ENCODE assay signal across 21 cellular contexts in the genomic region with DNA sequence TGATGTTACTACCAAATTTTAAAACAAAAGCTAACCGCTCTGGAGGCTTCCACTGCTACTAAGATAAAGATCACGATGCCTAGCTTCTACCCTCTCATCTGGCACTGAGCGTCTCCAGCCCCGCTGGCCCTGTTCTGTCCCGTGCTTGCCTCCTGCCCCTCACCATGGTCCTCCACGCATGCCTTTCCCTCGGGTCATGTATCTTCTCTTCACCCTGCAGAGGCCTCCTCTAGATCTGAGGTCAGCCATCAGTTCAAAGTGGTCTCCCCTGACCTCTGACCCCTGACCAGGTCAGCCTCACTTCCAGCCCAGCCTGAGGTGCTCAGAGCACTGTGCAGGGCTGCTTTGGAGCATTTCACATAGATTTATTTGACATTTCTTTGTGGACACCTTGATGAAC. TPM values are rescaled to one million over a fixed set of nuclear protein-coding genes. Genes with fewer than 3 reads are reported as not detected.
A peak's percentile ranks its signal among the peaks of the same experiment; 100 is the strongest.
DNase-seq lines count a peak whose midpoint lies in the region; ATAC-seq, FAIRE-seq and TF ChIP-seq lines count a peak whose summit lies in the region.
"Had no signal": no experiment of that assay in that cellular context is flagged by ENCODE, and none has a peak within 500 bp of the region (broad histone marks: within the 10 kb centered on the region; RNA-seq: fewer than 3 reads in every experiment).

No MANE protein-coding gene starts in this region.

- intact Hi-C loops in cardiac septum (cut with DNase I) (no loop called here), K562 (cut with micrococcal nuclease) (no loop called here)

- no peak overlapping the region for H2AFZ ChIP-seq in K562 (ENCODE audit: low read depth, low read length)
- H2AFZ ChIP-seq in parathyroid adenoma, result no peak overlapping the region
- H2AFZ ChIP-seq: GM23248 had no signal

- in situ Hi-C loops in K562 (cut with MboI), result no loop called here

- H3K79me2 ChIP-seq in K562 (ENCODE audit: control insufficient read depth, insufficient read depth, low read length), result peaks cover 27% of the 10 kb centered on the region; the same call in 2 of the 3 replicates
- peaks cover 42% of the 10 kb centered on the region for H3K79me2 ChIP-seq in parathyroid adenoma

- ATAC-seq in K562 (no peak), GM19467 (IDR thresholded peaks at IDR 0.05; ENCODE audit: unreplicated experiment) (no peak), HG02642 (IDR thresholded peaks at IDR 0.05; ENCODE audit: poor library complexity, unreplicated experiment) (no peak)
- ATAC-seq: A549; CD8-positive, alpha-beta T cell had no signal

- WGBS in K562 (ENCODE audit: insufficient coverage, low coverage, missing lambda C conversion rate), result 80% methylated on average over 6 of the region's 7 CpGs

- POLR2A ChIA-PET in K562 (lab: Yijun Ruan, JAX), result interaction anchor here (0.7 to 2.1 kb wide), 3 partner anchors 9 to 1065 kb away, joined by 3 to 5 read pairs (median 4); no protein-coding TSS in a partner anchor

- H3K27ac ChIP-seq in cardiac muscle cell, result peak overlapping the region; percentile 52
- no peak overlapping the region for H3K27ac ChIP-seq in K562 (ENCODE audit: extremely low read depth, low read depth, low read length)
- H3K27ac ChIP-seq in parathyroid adenoma, result peak overlapping the region; percentile 53
- H3K27ac ChIP-seq: A549, C4-2B, GM23248 had no signal

- no TSS peak for BruUV-seq in K562 (replicated peaks; lab: Mats Ljungman, UMichigan)

- H3K9me3 ChIP-seq in cardiac muscle cell (ENCODE audit: low read depth) (no peaks in the 10 kb centered on the region), K562 (replicated peaks; ENCODE audit: control insufficient read depth, insufficient read depth, low read depth, low read length) (no peaks in the 10 kb centered on the region), parathyroid adenoma (ENCODE audit: control insufficient read depth, low read length) (no peaks in the 10 kb centered on the region)
- H3K9me3 ChIP-seq: A549, Caco-2 had no signal

- H3K9ac ChIP-seq in K562 (ENCODE audit: insufficient read depth in 1 of 2, low read depth in 2 of 2, low read length in 2 of 2), result no peak overlapping the region
- H3K9ac ChIP-seq in parathyroid adenoma, result no peak overlapping the region
- H3K9ac ChIP-seq: GM23248 had no signal

- H3K4me2 ChIP-seq in K562 (ENCODE audit: insufficient read depth, low read length) (no peak overlapping the region), parathyroid adenoma (ENCODE audit: low read length) (no peak overlapping the region)
- H3K4me2 ChIP-seq: A549 had no signal

- H3K4me1 ChIP-seq in cardiac muscle cell (ENCODE audit: low read depth), result peaks cover 70% of the 10 kb centered on the region
- H3K4me1 ChIP-seq in K562 (replicated peaks in 1 of 2; ENCODE audit: control insufficient read depth in 2 of 2, insufficient read depth in 2 of 2, low read length in 2 of 2), result peaks cover 23 to 44% of the 10 kb centered on the region in 2 experiments
- H3K4me1 ChIP-seq in parathyroid adenoma, result peaks cover 53% of the 10 kb centered on the region
- H3K4me1 ChIP-seq: A549, Caco-2 had no signal

- H3K4me3 ChIP-seq in cardiac muscle cell (no peak overlapping the region), K562 (no peak overlapping the region), parathyroid adenoma (ENCODE audit: low read depth, low read length) (no peak overlapping the region)
- H3K4me3 ChIP-seq: A549, GM23248 had no signal

- FAIRE-seq in K562 (lab: Jason Lieb, UNC), result no peak
- FAIRE-seq: A549, G401.6, GM12892, H1 had no signal

- peaks cover 6% of the 10 kb centered on the region for H3K9me1 ChIP-seq in K562 (ENCODE audit: control insufficient read depth, insufficient read depth, low read length)

- no peak for TF ChIP-seq RAD21 in K562 (CRISPR knock-in tag; conservative IDR thresholded peaks at IDR 0.05 in 1 of 2, IDR thresholded peaks at IDR 0.05 in 1 of 2)

- no peak for DNase-seq in cardiac muscle cell (ENCODE audit: low read depth in 1 of 2, low spot score in 1 of 2)
- no peak for DNase-seq in cardiac septum (ENCODE audit: low spot score)
- no peak for DNase-seq in K562 (ENCODE audit: extremely low read depth in 1 of 4, low spot score in 3 of 4)
- DNase-seq: 8988T; ACHN; Caco-2; CD4-positive, CD25-positive, alpha-beta regulatory T cell; CD8-positive, alpha-beta T cell; DMS153; DND-41; GM23248; H7; HCEC 1CT had no signal

- TF ChIP-seq POLR2A in K562 (conservative IDR thresholded peaks at IDR 0.05), result no peak

- TF ChIP-seq EP300 in K562 (IDR thresholded peaks at IDR 0.05; ENCODE audit: low read length), result no peak

- H4K20me1 ChIP-seq in K562 (replicated peaks; ENCODE audit: control insufficient read depth, insufficient read depth, low read length), result peaks cover under 1% of the 10 kb centered on the region; the same call in 1 of the 2 replicates

- H3K36me3 ChIP-seq in cardiac muscle cell, result peaks cover 4% of the 10 kb centered on the region
- H3K36me3 ChIP-seq in K562 (ENCODE audit: control insufficient read depth, insufficient read depth, low read length), result peaks cover 60% of the 10 kb centered on the region
- no peaks in the 10 kb centered on the region for H3K36me3 ChIP-seq in parathyroid adenoma (ENCODE audit: control insufficient read depth, insufficient read depth, low read length)

- H3K27me3 ChIP-seq in cardiac muscle cell (no peaks in the 10 kb centered on the region), K562 (ENCODE audit: control insufficient read depth in 2 of 2, insufficient read depth in 2 of 2, low read length in 2 of 2) (no peaks in the 10 kb centered on the region), parathyroid adenoma (ENCODE audit: control insufficient read depth, insufficient read depth, low read length) (no peaks in the 10 kb centered on the region)

- CTCF ChIA-PET in K562 (lab: Yijun Ruan, JAX; ENCODE audit: low intra/inter-chr PET ratio), result no interaction called here

- TF ChIP-seq CTCF in cardiac muscle cell (IDR thresholded peaks at IDR 0.05; ENCODE audit: low read depth, low read length) (no peak), K562 (IDR thresholded peaks at IDR 0.05 in 2 of 3, conservative IDR thresholded peaks at IDR 0.05 in 1 of 3; ENCODE audit: insufficient read depth in 2 of 3, low read depth in 1 of 3, low read length in 3 of 3) (no peak), parathyroid adenoma (IDR thresholded peaks at IDR 0.05) (no peak)

TF ChIP-seq in K562, 482 proteins besides CTCF, POLR2A, EP300 and RAD21:
- TF ChIP-seq NR2C1 (IDR thresholded peaks at IDR 0.05) (0 out of 2 replicates have a peak, but pooled peaks have one; percentile 30), NR2C1 (tag; IDR thresholded peaks at IDR 0.05) (peak; percentile 65; the same call in 1 of the 2 replicates), TBP (optimal IDR thresholded peaks at IDR 0.05; ENCODE audit: low read depth, low read length) (no peak), NR2C2 (CRISPR knock-in tag; IDR thresholded peaks at IDR 0.05) (0 out of 2 replicates have a peak, but pooled peaks have one; percentile 42), NR2C2 (tag; IDR thresholded peaks at IDR 0.05) (peak; percentile 40; the same call in 1 of the 2 replicates)

RNA-seq across cellular contexts. Expression of a gene that starts 28.3 kb away (rescaled TPM):
- total RNA-seq in cardiac muscle cell (78.9 and 115 TPM in 2 replicates), cardiac septum (94.0 TPM), K562 (2014; rRNA removed) (31.1 and 34.5 TPM in 2 replicates), K562 (2014; rRNA removed; fragmentation: Illumina TruSeq; extraction: Trizol) (69.9 and 73.6 TPM in 2 replicates), K562 (2015; rRNA removed; fragmentation: Illumina TruSeq; extraction: Trizol) (59.6 and 63.6 TPM in 2 replicates), K562 (2021) (75.5 and 82.5 TPM in 2 replicates)
- polyA plus RNA-seq in cardiac muscle cell (40.5 and 43.4 TPM in 2 replicates), K562 (2011; rRNA removed) (64.8 and 90.3 TPM in 2 replicates), K562 (2014; fragmentation: Illumina TruSeq; extraction: Trizol) (78.3 and 101 TPM in 2 replicates), K562 (2014; fragmentation: Nextera tagmentation; extraction: Ambion mirVana) (1 to 10 TPM; 3.3 to 6.3 TPM), K562 (2014; rRNA removed) (59.1 and 59.4 TPM in 2 replicates)
- 30.4 and 40.8 TPM in 2 replicates for total RNA-seq in K562 (2011; cell fraction: chromatin; rRNA removed; ENCODE audit: low replicate concordance)
- 22.5 and 24.2 TPM in 2 replicates for total RNA-seq in K562 (2011; cell fraction: nucleolus; rRNA removed)
- total RNA-seq in K562 (2011; cell fraction: nucleoplasm; rRNA removed), result 37.6 and 62.4 TPM in 2 replicates
- 29.8 and 49.5 TPM in 2 replicates for polyA plus RNA-seq in K562 (2011; cell fraction: cytosol; rRNA removed)
- 44.5 and 52.5 TPM in 2 replicates for polyA plus RNA-seq in K562 (2011; cell fraction: nucleus; rRNA removed)
- polyA plus RNA-seq in K562 (2012), result 48.0 and 52.7 TPM in 2 replicates
- polyA minus RNA-seq in K562 (2011; rRNA and poly(A)+ RNA removed), result 46.6 and 47.8 TPM in 2 replicates
- 26.5 and 29.5 TPM in 2 replicates for polyA minus RNA-seq in K562 (2011; cell fraction: cytosol; rRNA and poly(A)+ RNA removed)
- polyA minus RNA-seq in K562 (2011; cell fraction: nucleus; rRNA and poly(A)+ RNA removed), result 28.0 and 52.0 TPM in 2 replicates

RNA-seq across cellular contexts. Expression of a gene that starts 28.7 kb away (rescaled TPM):
- 39.0 and 49.3 TPM in 2 replicates for total RNA-seq in cardiac muscle cell
- 67.0 and 88.7 TPM in 2 replicates for polyA plus RNA-seq in cardiac muscle cell
- 48.3 TPM for total RNA-seq in cardiac septum
- total RNA-seq in K562 (2011; cell fraction: chromatin; rRNA removed; ENCODE audit: low replicate concordance), result 5.4 and 7.1 TPM in 2 replicates
- 4.5 and 5.0 TPM in 2 replicates for total RNA-seq in K562 (2011; cell fraction: nucleolus; rRNA removed)
- total RNA-seq in K562 (2011; cell fraction: nucleoplasm; rRNA removed), result 4.6 and 7.2 TPM in 2 replicates
- total RNA-seq in K562 (2014; rRNA removed), result 1.4 TPM in 2 replicates
- 1.3 and 1.7 TPM in 2 replicates for total RNA-seq in K562 (2014; rRNA removed; fragmentation: Illumina TruSeq; extraction: Trizol)
- 1.5 and 2.1 TPM in 2 replicates for total RNA-seq in K562 (2015; rRNA removed; fragmentation: Illumina TruSeq; extraction: Trizol)
- 4.0 and 5.9 TPM in 2 replicates for total RNA-seq in K562 (2021)
- 2.6 and 6.8 TPM in 2 replicates for polyA plus RNA-seq in K562 (2011; rRNA removed)
- 2.4 and 6.8 TPM in 2 replicates for polyA plus RNA-seq in K562 (2011; cell fraction: cytosol; rRNA removed)
- polyA plus RNA-seq in K562 (2011; cell fraction: nucleus; rRNA removed), result 6.6 and 11.3 TPM in 2 replicates
- polyA plus RNA-seq in K562 (2012), result 4.0 and 11.0 TPM in 2 replicates
- polyA plus RNA-seq in K562 (2014; fragmentation: Illumina TruSeq; extraction: Trizol), result 2.6 and 3.6 TPM in 2 replicates
- under 1 TPM; 0.27 to 0.30 TPM for polyA plus RNA-seq in K562 (2014; fragmentation: Nextera tagmentation; extraction: Ambion mirVana)
- 3.1 and 3.4 TPM in 2 replicates for polyA plus RNA-seq in K562 (2014; rRNA removed)
- 2.2 and 3.6 TPM in 2 replicates for polyA minus RNA-seq in K562 (2011; rRNA and poly(A)+ RNA removed)
- 2.2 and 5.6 TPM in 2 replicates for polyA minus RNA-seq in K562 (2011; cell fraction: cytosol; rRNA and poly(A)+ RNA removed)
- polyA minus RNA-seq in K562 (2011; cell fraction: nucleus; rRNA and poly(A)+ RNA removed), result 3.8 and 8.9 TPM in 2 replicates
